Comparison of ENCODE assay signal across 8 cellular contexts in the genomic region with DNA sequence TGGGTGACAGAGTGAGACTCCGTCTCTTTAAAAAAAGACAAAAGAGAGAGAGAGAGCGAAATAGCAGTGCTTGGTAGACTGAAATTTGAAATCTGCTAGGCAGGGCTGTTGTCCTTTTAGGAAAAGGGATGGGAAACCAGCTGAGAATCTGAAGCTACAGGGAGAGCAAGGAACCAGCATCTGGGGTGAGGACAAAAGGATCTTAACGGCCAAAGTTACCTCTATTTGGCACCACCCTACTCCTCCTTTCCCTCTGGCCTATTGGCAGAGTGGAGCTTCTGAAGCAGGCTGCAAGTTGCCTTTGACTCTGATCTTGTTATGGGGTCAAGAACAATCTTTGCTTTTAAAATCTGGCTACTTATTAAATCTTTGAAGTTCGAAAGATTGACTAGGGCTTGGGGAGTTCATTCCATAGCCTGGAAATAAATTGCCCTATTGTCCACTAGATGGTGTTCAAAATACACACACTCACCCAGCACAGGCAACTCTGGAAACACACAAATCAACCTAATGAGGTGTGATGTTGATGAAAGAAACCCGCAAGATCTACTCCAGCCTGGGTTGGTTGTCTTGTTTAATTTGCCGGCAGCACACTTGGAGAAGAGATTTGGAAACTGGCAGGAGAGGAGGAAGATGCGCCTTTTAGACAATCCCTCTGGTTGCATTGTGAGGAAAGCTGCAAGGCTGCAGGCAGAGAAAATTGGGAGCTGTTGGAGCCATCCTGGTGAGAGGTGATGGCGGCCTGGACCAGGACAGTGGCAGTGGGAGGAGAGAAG. TPM values are rescaled to one million over a fixed set of nuclear protein-coding genes. Genes with fewer than 3 reads are reported as not detected.
A peak's percentile ranks its signal among the peaks of the same experiment; 100 is the strongest.
DNase-seq lines count a peak whose midpoint lies in the region; ATAC-seq and TF ChIP-seq lines count a peak whose summit lies in the region.

No MANE protein-coding gene starts in this region.

- H3K9me3 ChIP-seq in CD4-positive, CD25-positive, alpha-beta regulatory T cell (ENCODE audit: control insufficient read depth in 2 of 2, low read length in 2 of 2) = no peaks in the 10 kb centered on the region
- H3K9me3 ChIP-seq in cardiac muscle cell (ENCODE audit: low read depth) (no peaks in the 10 kb centered on the region), sigmoid colon (no peaks in the 10 kb centered on the region)

- H3K27ac Mint-ChIP-seq in CD4-positive, CD25-positive, alpha-beta regulatory T cell = no peak overlapping the region

- no peak for TF ChIP-seq EP300 in sigmoid colon (IDR thresholded peaks at IDR 0.05)

- peaks cover 14% of the 10 kb centered on the region for H3K4me1 ChIP-seq in CD4-positive, CD25-positive, alpha-beta regulatory T cell (ENCODE audit: control insufficient read depth, insufficient read depth, low read length, poor library complexity, severe bottlenecking)
- peaks cover 4% of the 10 kb centered on the region for H3K4me1 ChIP-seq in cardiac muscle cell (ENCODE audit: low read depth)
- H3K4me1 ChIP-seq in sigmoid colon = peaks cover 0 to 7% (median 3%) of the 10 kb centered on the region in 4 donors

- no peaks in the 10 kb centered on the region for H3K36me3 ChIP-seq in CD4-positive, CD25-positive, alpha-beta regulatory T cell (ENCODE audit: control insufficient read depth, insufficient read depth, low read length)
- no peaks in the 10 kb centered on the region for H3K36me3 ChIP-seq in cardiac muscle cell
- no peaks in the 10 kb centered on the region for H3K36me3 ChIP-seq in sigmoid colon

- TF ChIP-seq POLR2A in sigmoid colon (IDR thresholded peaks at IDR 0.05) = no peak

- peak overlapping the region in 3 of 4 donors; percentile 6 to 45 (median 17) for H3K4me3 Mint-ChIP-seq in CD4-positive, CD25-positive, alpha-beta regulatory T cell

- H3K27me3 Mint-ChIP-seq in CD4-positive, CD25-positive, alpha-beta regulatory T cell = peaks cover 13% of the 10 kb centered on the region

- TF ChIP-seq CTCF in WI38 (IDR thresholded peaks at IDR 0.05; ENCODE audit: low read depth, low read length) (peak; percentile 23; the same call in 1 of the 2 replicates), cardiac muscle cell (IDR thresholded peaks at IDR 0.05; ENCODE audit: low read depth, low read length) (peak; percentile 71), sigmoid colon (IDR thresholded peaks at IDR 0.05) (peak in 3 of 4 experiments; percentile 47 to 59 (median 48))

- peak in 2 of 3 donors; percentile 42 to 46 for DNase-seq in CD4-positive, CD25-positive, alpha-beta regulatory T cell
- DNase-seq in NCI-H146 treated with DMSO at 0.1 percent for 48 hours (lab: John Stamatoyannopoulos, UW; ENCODE audit: unreplicated experiment) = peak; percentile 60
- peak; percentile 60 to 72 for DNase-seq in cardiac muscle cell (ENCODE audit: low read depth in 1 of 2, low spot score in 1 of 2)
- DNase-seq in sigmoid colon = no peak

- no peak overlapping the region for H3K27ac ChIP-seq in CD4-positive, CD25-positive, alpha-beta regulatory T cell (ENCODE audit: insufficient read depth, low read length, poor library complexity, severe bottlenecking)
- H3K27ac ChIP-seq in cardiac muscle cell (no peak overlapping the region), sigmoid colon (no peak overlapping the region)

- no peaks in the 10 kb centered on the region for H3K36me3 Mint-ChIP-seq in CD4-positive, CD25-positive, alpha-beta regulatory T cell

- peaks cover 5 to 16% (median 12%) of the 10 kb centered on the region in 4 donors for H3K4me1 Mint-ChIP-seq in CD4-positive, CD25-positive, alpha-beta regulatory T cell

- 56 to 74% methylated on average over 8 of the region's 8 CpGs for WGBS in sigmoid colon, 2 donors

- H3K4me3 ChIP-seq in CD4-positive, CD25-positive, alpha-beta regulatory T cell (ENCODE audit: low read depth, low read length) = peak overlapping the region; percentile 9
- H3K4me3 ChIP-seq in WI38 (ENCODE audit: low read depth, low read length) (no peak overlapping the region), cardiac muscle cell (no peak overlapping the region), sigmoid colon (no peak overlapping the region)

- peaks cover 4% of the 10 kb centered on the region for H3K27me3 ChIP-seq in CD4-positive, CD25-positive, alpha-beta regulatory T cell (ENCODE audit: control insufficient read depth, insufficient read depth, low read length)
- H3K27me3 ChIP-seq in cardiac muscle cell (no peaks in the 10 kb centered on the region), sigmoid colon (no peaks in the 10 kb centered on the region)

- H3K9me3 Mint-ChIP-seq in CD4-positive, CD25-positive, alpha-beta regulatory T cell = no peaks in the 10 kb centered on the region

- intact Hi-C loops in sigmoid colon (cut with DNase I) = loop anchor here (10.0 kb wide), 2 partner anchors 180 to 400 kb away; no protein-coding TSS in a partner anchor

- ATAC-seq in CD4-positive, CD25-positive, alpha-beta regulatory T cell (ENCODE audit: low read depth in 2 of 2) = peak; percentile 23 to 33
- peak; percentile 75 for ATAC-seq in GM18511 (IDR thresholded peaks at IDR 0.05; ENCODE audit: unreplicated experiment)
- no peak for ATAC-seq in GM19023 (IDR thresholded peaks at IDR 0.05; ENCODE audit: unreplicated experiment)
- ATAC-seq in HG03025 (IDR thresholded peaks at IDR 0.05; ENCODE audit: low FRiP score, unreplicated experiment) = no peak

RNA-seq across cellular contexts. Expression of gene PARP1, which starts 16.5 kb away (rescaled TPM):
- total RNA-seq in CD4-positive, CD25-positive, alpha-beta regulatory T cell = 104 TPM
- 100 to 1,000 TPM in 3 of 4 donors, 10 to 100 TPM in 1; 99.1 to 129 (median 110) TPM for polyA plus RNA-seq in CD4-positive, CD25-positive, alpha-beta regulatory T cell
- total RNA-seq in cardiac muscle cell (293 and 373 TPM in 2 replicates), sigmoid colon (100 to 1,000 TPM; 107 to 168 (median 152) TPM)
- polyA plus RNA-seq in cardiac muscle cell (192 and 243 TPM in 2 replicates), sigmoid colon (10 to 100 TPM; 16.4 to 58.8 (median 18.6) TPM)

Comparison
In these comparisons a context has a peak if more than half of its experiments do, and no peak if none do; other contexts are left out.
1. ATAC-seq: peak in CD4-positive, CD25-positive, alpha-beta regulatory T cell (2 of 2) and GM18511 (single experiment); none in GM19023 (single experiment) and HG03025 (single experiment).
2. Peak in every context shown above with its lines, with median percentiles within 50 percentile points of each other: CTCF ChIP-seq.